In genomic region chr13:93230466-93230865, GRCh38 we compare ENCODE assay signal across 16 cellular contexts. TPM values are rescaled to one million over a fixed set of nuclear protein-coding genes. Genes with fewer than 3 reads are reported as not detected.
DNase-seq lines count a peak whose midpoint lies in the region; ATAC-seq lines count a peak whose summit lies in the region.
"Had no signal": no experiment of that assay in that cellular context is flagged by ENCODE, and none has a peak within 500 bp of the region (broad histone marks: within the 10 kb centered on the region; RNA-seq: fewer than 3 reads in every experiment).

No MANE protein-coding gene starts in this region.

- H3K4me1 ChIP-seq in HUES48 (ENCODE audit: control insufficient read depth, insufficient read depth, low read length): peaks cover 69% of the 10 kb centered on the region
- H3K4me1 ChIP-seq in mesenchymal stem cell (ENCODE audit: control insufficient read depth, insufficient read depth, low read depth, low read length): peaks cover 4% of the 10 kb centered on the region
- peaks cover 8% of the 10 kb centered on the region for H3K4me1 ChIP-seq in SJCRH30

- H2BK5ac ChIP-seq in mesenchymal stem cell (ENCODE audit: low read depth, low read length, poor library complexity, severe bottlenecking): no peak overlapping the region

- no peak overlapping the region for H3K4ac ChIP-seq in mesenchymal stem cell (ENCODE audit: low read depth in 1 of 2, low read length in 2 of 2)

- no peak overlapping the region for H2BK120ac ChIP-seq in mesenchymal stem cell (ENCODE audit: low read depth, low read length)

- peaks cover 12% of the 10 kb centered on the region; the same call in 1 of the 2 replicates for H3K27me3 ChIP-seq in HUES48 (ENCODE audit: control insufficient read depth, insufficient read depth, low read length)
- no peaks in the 10 kb centered on the region for H3K27me3 ChIP-seq in mesenchymal stem cell (ENCODE audit: control insufficient read depth in 1 of 2, insufficient read depth in 1 of 2, low read length in 2 of 2)
- no peaks in the 10 kb centered on the region for H3K27me3 ChIP-seq in SJCRH30

- no peak overlapping the region for H2AK5ac ChIP-seq in mesenchymal stem cell (ENCODE audit: low read length, severe bottlenecking)

- H3K23ac ChIP-seq in mesenchymal stem cell (ENCODE audit: low read length in 2 of 2): no peak overlapping the region

- H3K4me3 ChIP-seq in HUES48 (ENCODE audit: low read depth, low read length) (peak overlapping the region; percentile 96; the same call in 1 of the 2 replicates), mesenchymal stem cell (ENCODE audit: insufficient read depth in 1 of 2, low read depth in 1 of 2, low read length in 2 of 2) (peak overlapping the region in 1 of 2 experiments; percentile 89), SJCRH30 (no peak overlapping the region)

- no peak for ATAC-seq in left cardiac atrium
- ATAC-seq: effector memory CD8-positive, alpha-beta T cell had no signal

- no peak overlapping the region for H2AFZ ChIP-seq in mesenchymal stem cell (ENCODE audit: low read depth, low read length)

- peaks cover 11% of the 10 kb centered on the region for H3K79me1 ChIP-seq in mesenchymal stem cell (replicated peaks; ENCODE audit: low read length, poor library complexity, severe bottlenecking)

- no peak overlapping the region for H3K4me2 ChIP-seq in mesenchymal stem cell (ENCODE audit: low read length, poor library complexity, severe bottlenecking)

- H3K9me3 ChIP-seq in HUES48 (ENCODE audit: control insufficient read depth, insufficient read depth, low read length): no peaks in the 10 kb centered on the region
- no peaks in the 10 kb centered on the region for H3K9me3 ChIP-seq in mesenchymal stem cell (ENCODE audit: control insufficient read depth, low read length)
- H3K9me3 ChIP-seq in SJCRH30 (replicated peaks): no peaks in the 10 kb centered on the region
- H3K9me3 ChIP-seq: neutrophil had no signal

- H4K8ac ChIP-seq in mesenchymal stem cell (ENCODE audit: low read length): no peak overlapping the region

- H3K27ac ChIP-seq in HUES48 (ENCODE audit: low read depth, low read length) (peak overlapping the region; percentile 44), mesenchymal stem cell (ENCODE audit: low read length, poor library complexity, severe bottlenecking) (peak overlapping the region; percentile 51), SJCRH30 (no peak overlapping the region)
- H3K27ac ChIP-seq: neutrophil had no signal

- no peak overlapping the region for H3K14ac ChIP-seq in mesenchymal stem cell (ENCODE audit: low read length in 2 of 2)

- peak; percentile 23 for DNase-seq in A172 (ENCODE audit: low spot score)
- DNase-seq in dedifferentiated amniotic fluid mesenchymal stem cell (ENCODE audit: extremely low spot score): peak; percentile 35
- DNase-seq in mesenchymal stem cell: peak; percentile 78
- no peak for DNase-seq in SJCRH30
- DNase-seq in stimulated activated CD4-positive, alpha-beta T cell treated with anti-CD3 and anti-CD28 coated beads, Interleukin-15, amount 100 ng/mL, for 24 hours: no peak
- no peak for DNase-seq in MV-4-11 (lab: John Stamatoyannopoulos, UW)
- DNase-seq in left cardiac atrium: no peak
- DNase-seq: activated naive CD8-positive, alpha-beta T cell treated with anti-CD3 and anti-CD28 coated beads for 36 hours; effector memory CD8-positive, alpha-beta T cell; immature natural killer cell; KG1; NCI-H2029; stimulated activated CD4-positive, alpha-beta T cell treated with anti-CD3 and anti-CD28 coated beads, Interleukin-2, amount 100 ng/mL, for 24 hours; T-helper 9 cell had no signal

- no peaks in the 10 kb centered on the region for H3K36me3 ChIP-seq in HUES48 (ENCODE audit: control insufficient read depth, insufficient read depth, low read length)
- H3K36me3 ChIP-seq in mesenchymal stem cell (ENCODE audit: control insufficient read depth in 1 of 2, insufficient read depth in 2 of 2, low read depth in 1 of 2, low read length in 2 of 2): peaks cover 0 to 4% of the 10 kb centered on the region in 2 experiments
- no peaks in the 10 kb centered on the region for H3K36me3 ChIP-seq in SJCRH30
- H3K36me3 ChIP-seq: neutrophil had no signal

- no peak overlapping the region for H3K18ac ChIP-seq in mesenchymal stem cell (ENCODE audit: low read depth in 1 of 2, low read length in 2 of 2)

- intact Hi-C loops in left cardiac atrium (cut with DNase I): no loop called here

- no peak overlapping the region for H2BK12ac ChIP-seq in mesenchymal stem cell (ENCODE audit: low read length in 2 of 2)

- H3K9ac ChIP-seq in HUES48 (ENCODE audit: low read depth, low read length) (no peak overlapping the region), mesenchymal stem cell (ENCODE audit: low read length) (peak overlapping the region; percentile 88)

- H2BK15ac ChIP-seq in mesenchymal stem cell (ENCODE audit: low read depth, poor library complexity, severe bottlenecking): no peak overlapping the region

- H4K91ac ChIP-seq in mesenchymal stem cell (ENCODE audit: low read length): no peak overlapping the region

RNA-seq across cellular contexts. Expression of gene GPC6, which starts 3.9 kb away (rescaled TPM):
- 5.1 and 6.1 TPM in 2 replicates for total RNA-seq in A172 (2014; rRNA removed; shearing (Covaris generic))
- 61.0 TPM for polyA plus RNA-seq in mesenchymal stem cell (2013, experiment 1 of 2)
- polyA plus RNA-seq in mesenchymal stem cell (2013, experiment 2 of 2): 61.3 TPM
- 19.5 and 21.1 TPM in 2 replicates for total RNA-seq in SJCRH30 (2014; rRNA removed; shearing (Covaris generic))
- total RNA-seq in left cardiac atrium: 1 to 10 TPM; 2.8 to 5.4 TPM
- total RNA-seq: activated naive CD8-positive, alpha-beta T cell treated with anti-CD3 and anti-CD28 coated beads for 36 hours had no signal
- polyA plus RNA-seq: immature natural killer cell had no signal

Comparison
In these comparisons a context has a peak if more than half of its experiments do, and no peak if none do; other contexts are left out.
1. DNase-seq: peak in A172 (single experiment), dedifferentiated amniotic fluid mesenchymal stem cell (single experiment) and mesenchymal stem cell (single experiment); none in SJCRH30 (0 of 2), stimulated activated CD4-positive, alpha-beta T cell treated with anti-CD3 and anti-CD28 coated beads, Interleukin-15, amount 100 ng/mL, for 24 hours (single experiment), MV-4-11 (single experiment) and left cardiac atrium (single experiment).